ENCODE assay signal across 8 cellular contexts in genomic region chr15:42919308-42919707, GRCh38. TPM values are rescaled to one million over a fixed set of nuclear protein-coding genes. Genes with fewer than 3 reads are reported as not detected.
DNase-seq lines count a peak whose midpoint lies in the region; ATAC-seq and TF ChIP-seq lines count a peak whose summit lies in the region.

No MANE protein-coding gene starts in this region.

- no peaks in the 10 kb centered on the region for H3K27me3 Mint-ChIP-seq in CD4-positive, alpha-beta T cell
- H3K27me3 Mint-ChIP-seq in neural progenitor cell (ENCODE audit: insufficient read depth, low read depth), result peaks cover 5% of the 10 kb centered on the region

- H3K9me3 ChIP-seq in CD4-positive, alpha-beta T cell (ENCODE audit: control insufficient read depth, low read length), result no peaks in the 10 kb centered on the region
- H3K9me3 ChIP-seq in MM.1S (replicated peaks; ENCODE audit: insufficient read depth, low read length), result no peaks in the 10 kb centered on the region
- H3K9me3 ChIP-seq in neural progenitor cell (ENCODE audit: low read depth), result no peaks in the 10 kb centered on the region

- H3F3A ChIP-seq in MM.1S (ENCODE audit: insufficient read depth, low read length) (peaks cover 5% of the 10 kb centered on the region; the same call in 1 of the 2 replicates), neural progenitor cell (ENCODE audit: low read depth) (peaks cover 20% of the 10 kb centered on the region)

- POLR2A ChIA-PET in CD4-positive, alpha-beta T cell (lab: Charles Lee), result interaction anchor here (1.0 kb wide), 1 partner anchor 182 kb away, joined by 3 read pairs; the partner anchor contains the start of gene CDAN1

- no peaks in the 10 kb centered on the region for H3K27me3 ChIP-seq in CD4-positive, alpha-beta T cell (ENCODE audit: control insufficient read depth, insufficient read depth, low read length)
- H3K27me3 ChIP-seq in MM.1S (replicated peaks; ENCODE audit: insufficient read depth, low read length) (no peaks in the 10 kb centered on the region), neural progenitor cell (peaks cover 16% of the 10 kb centered on the region)

- peak overlapping the region; percentile 59 for H3K27ac ChIP-seq in CD4-positive, alpha-beta T cell (ENCODE audit: low read depth, low read length)
- H3K27ac ChIP-seq in MM.1S (ENCODE audit: low read length), result no peak overlapping the region
- H3K27ac ChIP-seq in neural progenitor cell, result no peak overlapping the region

- intact Hi-C loops in CD4-positive, alpha-beta T cell (cut with DNase I, micrococcal nuclease), result loop anchor here in 1 of 2 experiments (5.0 kb wide), 2 partner anchors 347 to 422 kb away; partner anchors contain the start of gene SNAP23

- H3K36me3 Mint-ChIP-seq in CD4-positive, alpha-beta T cell (ENCODE audit: low read depth), result peaks cover 13% of the 10 kb centered on the region
- no peaks in the 10 kb centered on the region for H3K36me3 Mint-ChIP-seq in neural progenitor cell

- H3K4me3 Mint-ChIP-seq in CD4-positive, alpha-beta T cell, result peak overlapping the region; percentile 99
- peak overlapping the region; percentile 98 for H3K4me3 Mint-ChIP-seq in neural progenitor cell

- no peaks in the 10 kb centered on the region for H3K9me2 ChIP-seq in MM.1S (replicated peaks; ENCODE audit: insufficient read depth, low read length)

- H4K20me1 ChIP-seq in MM.1S (ENCODE audit: insufficient read depth, low read length), result no peaks in the 10 kb centered on the region
- H4K20me1 ChIP-seq in neural progenitor cell (ENCODE audit: low read depth), result peaks cover 25% of the 10 kb centered on the region

- H3K4me3 ChIP-seq in MM.1S (ENCODE audit: low read length) (peak overlapping the region; percentile 68), neural progenitor cell (peak overlapping the region; percentile 93)

- H3K9me3 Mint-ChIP-seq in CD4-positive, alpha-beta T cell, result no peaks in the 10 kb centered on the region
- no peaks in the 10 kb centered on the region for H3K9me3 Mint-ChIP-seq in neural progenitor cell

- no peak for DNase-seq in CD4-positive, alpha-beta T cell
- DNase-seq in MM.1S (no peak), dermis blood vessel endothelial cell (peak; percentile 15), neural progenitor cell (ENCODE audit: low spot score) (no peak), hepatic stellate cell (ENCODE audit: low spot score) (no peak), iPS-NIHi7 (ENCODE audit: extremely low spot score) (no peak), H4 (ENCODE audit: low spot score) (no peak), omental fat pad (ENCODE audit: low spot score) (no peak)

- peaks cover 2% of the 10 kb centered on the region; the same call in 1 of the 2 replicates for H3K79me2 ChIP-seq in MM.1S (ENCODE audit: low read length)
- peaks cover 58% of the 10 kb centered on the region for H3K79me2 ChIP-seq in neural progenitor cell (ENCODE audit: low read depth)

- H3K9ac ChIP-seq in MM.1S (ENCODE audit: low read length) (0 out of 2 replicates have a peak overlapping the region, but pooled peaks have one; percentile 55), neural progenitor cell (peak overlapping the region; percentile 43)

- H3K4me1 Mint-ChIP-seq in CD4-positive, alpha-beta T cell (ENCODE audit: low read depth), result peaks cover 49% of the 10 kb centered on the region
- peaks cover 24% of the 10 kb centered on the region for H3K4me1 Mint-ChIP-seq in neural progenitor cell

- H3K4me2 ChIP-seq in MM.1S (ENCODE audit: low read depth, low read length), result peak overlapping the region; percentile 90
- peak overlapping the region; percentile 90 for H3K4me2 ChIP-seq in neural progenitor cell

- H3K4me1 ChIP-seq in MM.1S (ENCODE audit: low read length), result peaks cover 15% of the 10 kb centered on the region
- peaks cover 14% of the 10 kb centered on the region for H3K4me1 ChIP-seq in neural progenitor cell

- H3K36me3 ChIP-seq in MM.1S (replicated peaks; ENCODE audit: insufficient read depth, low read length) (no peaks in the 10 kb centered on the region), neural progenitor cell (no peaks in the 10 kb centered on the region)

- no peak for ATAC-seq in CD4-positive, alpha-beta T cell (ENCODE audit: poor library complexity)
- no peak for ATAC-seq in omental fat pad (ENCODE audit: low FRiP score)

- H2AFZ ChIP-seq in MM.1S (ENCODE audit: low read length) (peak overlapping the region; percentile 94; the same call in 1 of the 2 replicates), neural progenitor cell (replicated peaks) (no peak overlapping the region)

- CTCF ChIA-PET in CD4-positive, alpha-beta T cell (lab: Charles Lee), result no interaction called here

- H3K27ac Mint-ChIP-seq in CD4-positive, alpha-beta T cell, result peak overlapping the region; percentile 85
- no peak overlapping the region for H3K27ac Mint-ChIP-seq in neural progenitor cell

- no peak for TF ChIP-seq CTCF in CD4-positive, alpha-beta T cell (IDR thresholded peaks at IDR 0.05)
- TF ChIP-seq CTCF in MM.1S (IDR thresholded peaks at IDR 0.05; ENCODE audit: low read length), result no peak
- no peak for TF ChIP-seq CTCF in neural progenitor cell (IDR thresholded peaks at IDR 0.05)
- no peak for TF ChIP-seq CTCF in omental fat pad (IDR thresholded peaks at IDR 0.05)

RNA-seq across cellular contexts. Expression of gene TTBK2, which starts 1.3 kb away (rescaled TPM):
- 10 to 100 TPM; 17.5 to 20.1 TPM for total RNA-seq in CD4-positive, alpha-beta T cell
- 14.3 and 14.5 TPM in 2 replicates for total RNA-seq in dermis blood vessel endothelial cell
- 26.5 and 32.4 TPM in 2 replicates for total RNA-seq in neural progenitor cell (ENCODE audit: low replicate concordance)
- total RNA-seq in H4 (2014; rRNA removed; shearing (Covaris generic)), result 4.6 and 5.0 TPM in 2 replicates
- total RNA-seq in omental fat pad, result 10 to 100 TPM in 3 of 4 donors, 1 to 10 TPM in 1; 8.3 to 28.8 (median 11.8) TPM
